ENCODE assay signal across 19 cellular contexts in genomic region chr12:60191271-60191670, GRCh38.
"Had no signal": no experiment of that assay in that cellular context is flagged by ENCODE, and none has a peak within 500 bp of the region (broad histone marks: within the 10 kb centered on the region; RNA-seq: fewer than 3 reads in every experiment).

No MANE protein-coding gene starts in this region.

- H3K4me3 ChIP-seq: coronary artery, dorsolateral prefrontal cortex, esophagus muscularis mucosa, gastroesophageal sphincter, heart right ventricle, left lung, lower lobe of right lung had no signal

- H3K36me3 ChIP-seq: esophagus muscularis mucosa, gastroesophageal sphincter, heart right ventricle, left lung, lower lobe of right lung had no signal

- H3K9me3 ChIP-seq: esophagus muscularis mucosa, left lung, lower lobe of right lung had no signal

- DNase-seq: dorsolateral prefrontal cortex; effector CD4-positive, alpha-beta T cell; effector memory CD4-positive, alpha-beta T cell; glutamatergic neuron; head of caudate nucleus; heart right ventricle; hippocampal formation; left cardiac atrium; left lung; left ventricle myocardium superior; lower lobe of right lung; mesendoderm; midbrain; naive B cell; naive thymus-derived CD8-positive, alpha-beta T cell had no signal

- ATAC-seq: gastroesophageal sphincter; heart right ventricle; left cardiac atrium; left lung; left ventricle myocardium superior; lower lobe of right lung; naive thymus-derived CD8-positive, alpha-beta T cell had no signal

- H3K27me3 ChIP-seq: dorsolateral prefrontal cortex, esophagus muscularis mucosa, foreskin keratinocyte, gastroesophageal sphincter, heart right ventricle, left lung had no signal

- H3K27ac ChIP-seq: coronary artery, dorsolateral prefrontal cortex, esophagus muscularis mucosa, foreskin keratinocyte, gastroesophageal sphincter, heart right ventricle, left lung, lower lobe of right lung had no signal

- H3K4me1 ChIP-seq: esophagus muscularis mucosa, gastroesophageal sphincter, heart right ventricle, left lung, lower lobe of right lung had no signal
